Comparison of ENCODE assay signal across 26 cellular contexts in genomic region chr11:6410695-6411430, GRCh38.
"Had no signal": no experiment of that assay in that cellular context is flagged by ENCODE, and none has a peak within 500 bp of the region (broad histone marks: within the 10 kb centered on the region; RNA-seq: fewer than 3 reads in every experiment).

No MANE protein-coding gene starts in this region.

- ATAC-seq: activated CD8-positive, alpha-beta memory T cell treated with anti-CD3 and anti-CD28 coated beads, Interleukin-2, amount 10 ng/mL, durations not matched to agents 7 days and 5 days; activated naive CD4-positive, alpha-beta T cell treated with anti-CD3 and anti-CD28 coated beads, Interleukin-2, amount 50 U/mL, for 72 hours; foreskin keratinocyte; left cardiac atrium; mucosa of descending colon; natural killer cell had no signal

- H3K27me3 Mint-ChIP-seq: activated CD8-positive, alpha-beta memory T cell treated with anti-CD3 and anti-CD28 coated beads, Interleukin-2, amount 10 ng/mL, durations not matched to agents 7 days and 5 days; brain; central memory CD8-positive, alpha-beta T cell; progenitor cell of endocrine pancreas; type B pancreatic cell had no signal

- DNase-seq: activated CD4-positive, alpha-beta T cell treated with anti-CD3 and anti-CD28 coated beads, Interleukin-2, amount 50 U/mL, for 4 hours; activated CD4-positive, CD25-positive, alpha-beta regulatory T cell treated with anti-CD3 and anti-CD28 coated beads, Interleukin-2, amount 50 U/mL, for 72 hours; activated CD8-positive, alpha-beta memory T cell treated with anti-CD3 and anti-CD28 coated beads, Interleukin-2, amount 10 ng/mL, durations not matched to agents 7 days and 5 days; activated effector memory CD4-positive, alpha-beta T cell treated with Interleukin-2 at 50 U/mL for 16 hours; activated T-cell treated with anti-CD3 and anti-CD28 coated beads, Interleukin-2, amount 50 U/mL, for 1 hour; cortex of kidney; effector CD8-positive, alpha-beta T cell; foreskin keratinocyte; heart left ventricle; immature natural killer cell; left cardiac atrium; mucosa of descending colon; natural killer cell; right cardiac atrium; stimulated activated CD4-positive, alpha-beta T cell treated with anti-CD3 and anti-CD28 coated beads, Interleukin-4, amount 100 ng/mL, for 4 hours; stimulated activated CD8-positive, alpha-beta memory T cell treated with anti-CD3 and anti-CD28 coated beads, Interleukin-4, amount 100 ng/mL, for 48 hours; stimulated activated naive CD4-positive, alpha-beta T cell treated with Interleukin-2 at 50 U/mL for 16 hours; SW 1271; T1000 had no signal

- H3K9me3 Mint-ChIP-seq: activated naive CD4-positive, alpha-beta T cell treated with anti-CD3 and anti-CD28 coated beads, Interleukin-2, amount 50 U/mL, for 72 hours; brain; central memory CD8-positive, alpha-beta T cell; immature natural killer cell; natural killer cell; type B pancreatic cell had no signal

- H3K27ac ChIP-seq: foreskin keratinocyte, heart left ventricle, skin epidermis, suprapubic skin had no signal

- H3K9me3 ChIP-seq: heart left ventricle, mucosa of descending colon, suprapubic skin had no signal

- H3K27me3 ChIP-seq: foreskin keratinocyte, heart left ventricle, suprapubic skin had no signal

- H3K36me3 Mint-ChIP-seq: natural killer cell had no signal

- H3K27ac Mint-ChIP-seq: activated CD8-positive, alpha-beta memory T cell treated with anti-CD3 and anti-CD28 coated beads, Interleukin-2, amount 10 ng/mL, durations not matched to agents 7 days and 5 days; activated naive CD4-positive, alpha-beta T cell treated with anti-CD3 and anti-CD28 coated beads, Interleukin-2, amount 50 U/mL, for 72 hours; natural killer cell; progenitor cell of endocrine pancreas; type B pancreatic cell had no signal

- H3K4me3 Mint-ChIP-seq: activated CD8-positive, alpha-beta memory T cell treated with anti-CD3 and anti-CD28 coated beads, Interleukin-2, amount 10 ng/mL, durations not matched to agents 7 days and 5 days; brain; central memory CD8-positive, alpha-beta T cell; immature natural killer cell; natural killer cell; type B pancreatic cell had no signal
